In the genomic region with DNA sequence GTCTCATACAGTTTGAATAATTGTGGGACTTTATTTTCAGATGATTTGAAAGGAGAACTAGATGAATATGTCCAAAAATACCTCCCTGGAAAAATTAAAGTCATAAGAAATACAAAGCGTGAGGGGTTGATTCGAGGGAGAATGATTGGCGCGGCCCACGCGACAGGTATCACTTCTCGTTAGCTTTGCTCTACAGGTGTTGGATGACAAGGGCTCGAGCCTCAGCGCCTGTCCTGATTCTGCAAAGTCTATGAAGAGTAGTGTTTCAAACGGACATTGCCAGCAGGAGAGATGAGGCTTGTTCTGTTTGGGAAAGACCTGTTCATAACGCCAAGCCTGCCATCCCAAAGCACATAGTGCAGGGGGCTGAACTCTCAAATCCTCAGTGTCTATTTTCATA, we compare ENCODE assay signal across 6 cellular contexts.
"Had no signal": no experiment of that assay in that cellular context is flagged by ENCODE, and none has a peak within 500 bp of the region (broad histone marks: within the 10 kb centered on the region; RNA-seq: fewer than 3 reads in every experiment).

No MANE protein-coding gene starts in this region.

- H3K27me3 Mint-ChIP-seq: IgD-negative memory B cell had no signal

- H3K4me3 Mint-ChIP-seq: GM23338, H9, HFFc6, IgD-negative memory B cell had no signal

- DNase-seq: H9, HCEC 1CT, HFFc6 had no signal

- H3K27ac Mint-ChIP-seq: GM23338, H9, HFFc6, IgD-negative memory B cell had no signal

- H3K4me1 Mint-ChIP-seq: GM23338 had no signal

- H3K4me3 ChIP-seq: GM23338 had no signal

- H3K27ac ChIP-seq: HL-60 had no signal

- H3K9me3 Mint-ChIP-seq: GM23338, H9, HFFc6, IgD-negative memory B cell had no signal
